Comparison of ENCODE assay signal across 21 cellular contexts in the genomic region with DNA sequence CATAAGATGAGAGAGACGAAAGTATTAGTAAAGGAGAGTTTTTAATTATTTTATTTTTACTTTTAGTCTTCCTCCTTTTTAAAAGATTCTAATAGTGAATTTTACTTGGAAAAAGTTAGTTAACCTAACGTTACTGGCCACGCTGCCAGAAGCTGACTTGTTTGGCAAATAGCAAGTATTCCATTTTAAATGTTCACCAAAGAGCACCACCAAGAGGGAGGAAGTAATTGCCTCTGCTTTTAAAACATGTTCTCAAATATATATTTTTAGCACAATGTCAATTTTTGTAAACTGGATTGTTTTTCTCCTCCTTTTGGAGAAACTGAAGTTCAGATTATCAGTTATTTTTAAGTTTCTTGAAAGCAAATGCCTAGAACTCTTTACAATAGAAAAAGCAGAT.
"Had no signal": no experiment of that assay in that cellular context is flagged by ENCODE, and none has a peak within 500 bp of the region (broad histone marks: within the 10 kb centered on the region; RNA-seq: fewer than 3 reads in every experiment).

No MANE protein-coding gene starts in this region.

- H3K4me1 ChIP-seq: foreskin keratinocyte, heart left ventricle, lower lobe of right lung, sigmoid colon, transverse colon had no signal

- H3K27me3 ChIP-seq: foreskin keratinocyte, heart left ventricle, neutrophil, sigmoid colon, transverse colon had no signal

- H3K27ac ChIP-seq: foreskin keratinocyte, heart left ventricle, lower lobe of right lung, neutrophil, sigmoid colon, skin epidermis, thoracic aorta, transverse colon had no signal

- FAIRE-seq: islet of Langerhans had no signal

- H3K9me3 ChIP-seq: heart left ventricle, lower lobe of right lung, neutrophil, sigmoid colon, thoracic aorta, transverse colon had no signal

- H3K4me3 ChIP-seq: heart left ventricle, lower lobe of right lung, sigmoid colon, skin epidermis, thoracic aorta, transverse colon had no signal

- H3K36me3 ChIP-seq: heart left ventricle, lower lobe of right lung, neutrophil, sigmoid colon, thoracic aorta, transverse colon had no signal

- DNase-seq: cortex of kidney; effector memory CD8-positive, alpha-beta T cell; foreskin keratinocyte; heart left ventricle; hippocampal formation; kidney glomerular epithelial cell; lower lobe of right lung; mesenchymal stem cell; naive B cell; nephron progenitor cell; posterior cingulate gyrus; sigmoid colon; stimulated activated CD4-positive, alpha-beta T cell treated with anti-CD3 and anti-CD28 coated beads, Interleukin-2, amount 100 ng/mL, for 24 hours; stimulated activated CD4-positive, alpha-beta T cell treated with anti-CD3 and anti-CD28 coated beads, Interleukin-4, amount 100 ng/mL, for 4 hours; stimulated activated naive B cell treated with anti-CD40 and anti-IgM and Interleukin-4, amounts not matched to agents 10 μg/mL and 1 μg/mL and 100 μg/mL, for 72 hours; stimulated activated naive CD8-positive, alpha-beta T cell treated with anti-CD3 and anti-CD28 coated beads, Interleukin-15, amount 100 ng/mL, for 72 hours; transverse colon had no signal
